17 cellular contexts compared by ENCODE assay signal in genomic region chr7:69645683-69646082, GRCh38. TPM values are rescaled to one million over a fixed set of nuclear protein-coding genes. Genes with fewer than 3 reads are reported as not detected.
A peak's percentile ranks its signal among the peaks of the same experiment; 100 is the strongest.
DNase-seq lines count a peak whose midpoint lies in the region; ATAC-seq and TF ChIP-seq lines count a peak whose summit lies in the region.
"Had no signal": no experiment of that assay in that cellular context is flagged by ENCODE, and none has a peak within 500 bp of the region (broad histone marks: within the 10 kb centered on the region; RNA-seq: fewer than 3 reads in every experiment).

No MANE protein-coding gene starts in this region.

- no peaks in the 10 kb centered on the region for H3K4me1 Mint-ChIP-seq in activated T-helper 17 cell treated with anti-CD3 and anti-CD28 coated beads, Interleukin-2, amount 50 U/mL, for 72 hours

- no peaks in the 10 kb centered on the region for H3K36me3 Mint-ChIP-seq in activated T-helper 17 cell treated with anti-CD3 and anti-CD28 coated beads, Interleukin-2, amount 50 U/mL, for 72 hours (ENCODE audit: low read depth)
- H3K36me3 Mint-ChIP-seq: IgD-negative memory B cell had no signal

- ATAC-seq in activated T-helper 17 cell treated with anti-CD3 and anti-CD28 coated beads, Interleukin-2, amount 50 U/mL, for 72 hours (replicated peaks): no peak
- ATAC-seq: HCT116 had no signal

- H3K36me3 ChIP-seq in HEK293 (ENCODE audit: control insufficient read depth in 2 of 2, insufficient read depth in 1 of 2, low read length in 2 of 2) (no peaks in the 10 kb centered on the region), NT2/D1 (ENCODE audit: insufficient read depth, insufficient read length, low read length) (no peaks in the 10 kb centered on the region), iPS-18a (ENCODE audit: control insufficient read depth, low read depth, low read length) (no peaks in the 10 kb centered on the region)

- POLR2A ChIA-PET in HEK293 (lab: Yijun Ruan, JAX): no interaction called here

- DNase-seq in NT2/D1 (ENCODE audit: low read depth, low spot score) (peak; percentile 92), midbrain (lab: John Stamatoyannopoulos, UW) (no peak), NCI-H1417 treated with DMSO at 0.1 percent for 48 hours (lab: John Stamatoyannopoulos, UW) (no peak)
- no peak for DNase-seq in stimulated activated CD4-positive, alpha-beta T cell treated with anti-CD3 and anti-CD28 coated beads, Interleukin-2, amount 100 ng/mL, for 24 hours
- DNase-seq: CD4-positive, alpha-beta T cell; EL; Kasumi-1; MM.1S; NCI-H1092 treated with DMSO at 0.1 percent for 48 hours; NCI-H187; NCI-H2171 treated with DMSO at 0.1 percent for 48 hours; NCI-H82 had no signal

- no peak for TF ChIP-seq CTCF in HEK293 (tag by site-specific recombination; IDR thresholded peaks at IDR 0.05)

- H3K4me3 ChIP-seq in HEK293 (ENCODE audit: low read depth, low read length) (no peak overlapping the region), NT2/D1 (ENCODE audit: insufficient read length, low read depth) (no peak overlapping the region), iPS-18a (ENCODE audit: low read length) (peak overlapping the region; percentile 3)

- H3K27ac ChIP-seq in HEK293 (ENCODE audit: extremely low read depth, low read depth, low read length) (no peak overlapping the region), iPS-18a (ENCODE audit: low read length) (no peak overlapping the region)

- H3K4me3 Mint-ChIP-seq in activated T-helper 17 cell treated with anti-CD3 and anti-CD28 coated beads, Interleukin-2, amount 50 U/mL, for 72 hours: no peak overlapping the region
- H3K4me3 Mint-ChIP-seq: CD4-positive, alpha-beta T cell had no signal

- H3K9ac ChIP-seq in NT2/D1 (ENCODE audit: insufficient read length, low read depth): no peak overlapping the region
- no peak overlapping the region for H3K9ac ChIP-seq in iPS-18a (ENCODE audit: low read length)

- H3K27me3 Mint-ChIP-seq in activated T-helper 17 cell treated with anti-CD3 and anti-CD28 coated beads, Interleukin-2, amount 50 U/mL, for 72 hours: no peaks in the 10 kb centered on the region
- H3K27me3 Mint-ChIP-seq: CD4-positive, alpha-beta T cell had no signal

- H3K4me1 ChIP-seq in HEK293 (ENCODE audit: control insufficient read depth, insufficient read depth, low read length) (peaks cover 29% of the 10 kb centered on the region), NT2/D1 (ENCODE audit: insufficient read depth, insufficient read length) (peaks cover 4% of the 10 kb centered on the region), iPS-18a (ENCODE audit: control insufficient read depth, low read depth, low read length) (peaks cover 28% of the 10 kb centered on the region)

- H3K27me3 ChIP-seq in NT2/D1 (ENCODE audit: insufficient read depth, insufficient read length) (peaks cover 38% of the 10 kb centered on the region), iPS-18a (ENCODE audit: control insufficient read depth, insufficient read depth, low read length) (peaks cover 41% of the 10 kb centered on the region)

- H3K9me3 ChIP-seq in HEK293 (ENCODE audit: control insufficient read depth, insufficient read depth, low read depth, low read length): no peaks in the 10 kb centered on the region
- no peaks in the 10 kb centered on the region for H3K9me3 ChIP-seq in NT2/D1 (ENCODE audit: insufficient read depth, low read length)
- H3K9me3 ChIP-seq in iPS-18a (ENCODE audit: control insufficient read depth, low read depth, low read length): no peaks in the 10 kb centered on the region

- CTCF ChIA-PET in HEK293 (lab: Yijun Ruan, JAX): no interaction called here

- no peak overlapping the region for H3K27ac Mint-ChIP-seq in activated T-helper 17 cell treated with anti-CD3 and anti-CD28 coated beads, Interleukin-2, amount 50 U/mL, for 72 hours
- H3K27ac Mint-ChIP-seq: CD4-positive, alpha-beta T cell; IgD-negative memory B cell had no signal

- H3K9me3 Mint-ChIP-seq in activated T-helper 17 cell treated with anti-CD3 and anti-CD28 coated beads, Interleukin-2, amount 50 U/mL, for 72 hours: no peaks in the 10 kb centered on the region
- H3K9me3 Mint-ChIP-seq: CD4-positive, alpha-beta T cell; IgD-negative memory B cell had no signal

TF ChIP-seq in HEK293, 187 proteins besides CTCF, POLR2A, EP300 and RAD21 (continues in another document):
- TF ChIP-seq ZNF626 (tag by site-specific recombination; IDR thresholded peaks at IDR 0.05) (no peak), FEZF1 (tag by site-specific recombination; IDR thresholded peaks at IDR 0.05) (peak; percentile 39; the same call in 1 of the 2 replicates), SP3 (tag by site-specific recombination; IDR thresholded peaks at IDR 0.05) (no peak), ZNF132 (tag by site-specific recombination; IDR thresholded peaks at IDR 0.05; ENCODE audit: borderline replicate concordance) (no peak), ZNF114 (tag by site-specific recombination; IDR thresholded peaks at IDR 0.05) (no peak), ZNF221 (tag by site-specific recombination; IDR thresholded peaks at IDR 0.05; ENCODE audit: borderline replicate concordance) (no peak)
- TF ChIP-seq, protein P1, sequence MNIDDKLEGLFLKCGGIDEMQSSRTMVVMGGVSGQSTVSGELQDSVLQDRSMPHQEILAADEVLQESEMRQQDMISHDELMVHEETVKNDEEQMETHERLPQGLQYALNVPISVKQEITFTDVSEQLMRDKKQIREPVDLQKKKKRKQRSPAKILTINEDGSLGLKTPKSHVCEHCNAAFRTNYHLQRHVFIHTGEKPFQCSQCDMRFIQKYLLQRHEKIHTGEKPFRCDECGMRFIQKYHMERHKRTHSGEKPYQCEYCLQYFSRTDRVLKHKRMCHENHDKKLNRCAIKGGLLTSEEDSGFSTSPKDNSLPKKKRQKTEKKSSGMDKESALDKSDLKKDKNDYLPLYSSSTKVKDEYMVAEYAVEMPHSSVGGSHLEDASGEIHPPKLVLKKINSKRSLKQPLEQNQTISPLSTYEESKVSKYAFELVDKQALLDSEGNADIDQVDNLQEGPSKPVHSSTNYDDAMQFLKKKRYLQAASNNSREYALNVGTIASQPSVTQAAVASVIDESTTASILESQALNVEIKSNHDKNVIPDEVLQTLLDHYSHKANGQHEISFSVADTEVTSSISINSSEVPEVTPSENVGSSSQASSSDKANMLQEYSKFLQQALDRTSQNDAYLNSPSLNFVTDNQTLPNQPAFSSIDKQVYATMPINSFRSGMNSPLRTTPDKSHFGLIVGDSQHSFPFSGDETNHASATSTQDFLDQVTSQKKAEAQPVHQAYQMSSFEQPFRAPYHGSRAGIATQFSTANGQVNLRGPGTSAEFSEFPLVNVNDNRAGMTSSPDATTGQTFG (tag by site-specific recombination; IDR thresholded peaks at IDR 0.05; ENCODE audit: borderline replicate concordance): no peak
- TF ChIP-seq, protein P2, sequence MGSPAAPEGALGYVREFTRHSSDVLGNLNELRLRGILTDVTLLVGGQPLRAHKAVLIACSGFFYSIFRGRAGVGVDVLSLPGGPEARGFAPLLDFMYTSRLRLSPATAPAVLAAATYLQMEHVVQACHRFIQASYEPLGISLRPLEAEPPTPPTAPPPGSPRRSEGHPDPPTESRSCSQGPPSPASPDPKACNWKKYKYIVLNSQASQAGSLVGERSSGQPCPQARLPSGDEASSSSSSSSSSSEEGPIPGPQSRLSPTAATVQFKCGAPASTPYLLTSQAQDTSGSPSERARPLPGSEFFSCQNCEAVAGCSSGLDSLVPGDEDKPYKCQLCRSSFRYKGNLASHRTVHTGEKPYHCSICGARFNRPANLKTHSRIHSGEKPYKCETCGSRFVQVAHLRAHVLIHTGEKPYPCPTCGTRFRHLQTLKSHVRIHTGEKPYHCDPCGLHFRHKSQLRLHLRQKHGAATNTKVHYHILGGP (tag by site-specific recombination; IDR thresholded peaks at IDR 0.05): no peak
- TF ChIP-seq, protein P3, sequence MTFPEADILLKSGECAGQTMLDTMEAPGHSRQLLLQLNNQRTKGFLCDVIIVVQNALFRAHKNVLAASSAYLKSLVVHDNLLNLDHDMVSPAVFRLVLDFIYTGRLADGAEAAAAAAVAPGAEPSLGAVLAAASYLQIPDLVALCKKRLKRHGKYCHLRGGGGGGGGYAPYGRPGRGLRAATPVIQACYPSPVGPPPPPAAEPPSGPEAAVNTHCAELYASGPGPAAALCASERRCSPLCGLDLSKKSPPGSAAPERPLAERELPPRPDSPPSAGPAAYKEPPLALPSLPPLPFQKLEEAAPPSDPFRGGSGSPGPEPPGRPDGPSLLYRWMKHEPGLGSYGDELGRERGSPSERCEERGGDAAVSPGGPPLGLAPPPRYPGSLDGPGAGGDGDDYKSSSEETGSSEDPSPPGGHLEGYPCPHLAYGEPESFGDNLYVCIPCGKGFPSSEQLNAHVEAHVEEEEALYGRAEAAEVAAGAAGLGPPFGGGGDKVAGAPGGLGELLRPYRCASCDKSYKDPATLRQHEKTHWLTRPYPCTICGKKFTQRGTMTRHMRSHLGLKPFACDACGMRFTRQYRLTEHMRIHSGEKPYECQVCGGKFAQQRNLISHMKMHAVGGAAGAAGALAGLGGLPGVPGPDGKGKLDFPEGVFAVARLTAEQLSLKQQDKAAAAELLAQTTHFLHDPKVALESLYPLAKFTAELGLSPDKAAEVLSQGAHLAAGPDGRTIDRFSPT (tag by site-specific recombination; IDR thresholded peaks at IDR 0.05): 0 out of 2 replicates have a peak, but pooled peaks have one; percentile 16

RNA-seq across cellular contexts. Expression of gene AUTS2, which starts 47.4 kb away (rescaled TPM):
- total RNA-seq in activated T-helper 17 cell treated with anti-CD3 and anti-CD28 coated beads, Interleukin-2, amount 50 U/mL, for 72 hours: 10 to 100 TPM; 20.1 to 39.9 TPM
